Comparison of ENCODE assay signal across 22 cellular contexts in genomic region chr20:63619086-63619485, GRCh38. TPM values are rescaled to one million over a fixed set of nuclear protein-coding genes. Genes with fewer than 3 reads are reported as not detected.
DNase-seq lines count a peak whose midpoint lies in the region; ATAC-seq, FAIRE-seq and TF ChIP-seq lines count a peak whose summit lies in the region.
"Had no signal": no experiment of that assay in that cellular context is flagged by ENCODE, and none has a peak within 500 bp of the region (broad histone marks: within the 10 kb centered on the region; RNA-seq: fewer than 3 reads in every experiment).

No MANE protein-coding gene starts in this region.

- no peak overlapping the region for H2BK120ac ChIP-seq in neuronal stem cell (ENCODE audit: low read depth, low read length)

- H2BK12ac ChIP-seq in neuronal stem cell (ENCODE audit: low read length), result no peak overlapping the region

- H3K4me2 ChIP-seq in neuronal stem cell (ENCODE audit: insufficient read depth, low read length, poor library complexity, severe bottlenecking), result no peak overlapping the region

- H3K27me3 Mint-ChIP-seq in natural killer cell treated with Interleukin-12 subunit alpha and Interleukin-12 subunit beta and Interleukin-15 and Interleukin-18, amount 100 ng/mL, for 72 hours, result no peaks in the 10 kb centered on the region
- H3K27me3 Mint-ChIP-seq in natural killer cell (ENCODE audit: low read depth in 2 of 2) (no peaks in the 10 kb centered on the region), chondrocyte (ENCODE audit: low read depth) (no peaks in the 10 kb centered on the region)
- H3K27me3 Mint-ChIP-seq: B cell; CD4-positive, alpha-beta T cell had no signal

- peaks cover 5% of the 10 kb centered on the region for H3K79me1 ChIP-seq in neuronal stem cell (ENCODE audit: low read depth, low read length)

- no peak overlapping the region for H2AK5ac ChIP-seq in neuronal stem cell (ENCODE audit: low read depth, low read length)

- no peak overlapping the region for H3K23ac ChIP-seq in neuronal stem cell (ENCODE audit: low read depth, low read length, poor library complexity)

- TF ChIP-seq CTCF in natural killer cell (IDR thresholded peaks at IDR 0.05) (no peak), chondrocyte (IDR thresholded peaks at IDR 0.05) (no peak), lower lobe of right lung (IDR thresholded peaks at IDR 0.05) (no peak), D721Med (IDR thresholded peaks at IDR 0.05; ENCODE audit: insufficient read depth, missing control alignments) (no peak)

- ATAC-seq in natural killer cell treated with Interleukin-12 subunit alpha and Interleukin-12 subunit beta and Interleukin-15 and Interleukin-18, amount 100 ng/mL, for 72 hours, result no peak
- ATAC-seq in natural killer cell (no peak), GM19452 (IDR thresholded peaks at IDR 0.05; ENCODE audit: unreplicated experiment) (no peak), lower lobe of right lung (no peak)
- ATAC-seq: GM12878 had no signal

- no peak overlapping the region for H2BK15ac ChIP-seq in neuronal stem cell (ENCODE audit: low read length)

- H3K9me3 ChIP-seq in neuronal stem cell (replicated peaks in 1 of 2; ENCODE audit: control insufficient read depth in 2 of 2, insufficient read depth in 1 of 2, low read depth in 1 of 2, low read length in 2 of 2), result peaks cover 5 to 17% of the 10 kb centered on the region in 2 donors
- H3K9me3 ChIP-seq in lower lobe of right lung, result no peaks in the 10 kb centered on the region

- H3K36me3 ChIP-seq in neuronal stem cell (replicated peaks in 1 of 2; ENCODE audit: control insufficient read depth in 2 of 2, insufficient read depth in 2 of 2, low read length in 2 of 2) (peaks cover 27 to 61% of the 10 kb centered on the region in 2 donors), lower lobe of right lung (peaks cover 44% of the 10 kb centered on the region)

- no peak overlapping the region for H3K27ac ChIP-seq in neuronal stem cell (replicated peaks; ENCODE audit: low read length)
- H3K27ac ChIP-seq in lower lobe of right lung, result no peak overlapping the region

- intact Hi-C loops in natural killer cell (cut with micrococcal nuclease) (no loop called here), lower lobe of right lung (cut with DNase I) (no loop called here)

- H2BK5ac ChIP-seq in neuronal stem cell (ENCODE audit: low read length), result no peak overlapping the region

- H3K27me3 ChIP-seq in neuronal stem cell (ENCODE audit: control insufficient read depth in 3 of 3, insufficient read depth in 3 of 3, low read depth in 1 of 3, low read length in 3 of 3) (no peaks in the 10 kb centered on the region), lower lobe of right lung (ENCODE audit: low read depth) (no peaks in the 10 kb centered on the region)

- H4K91ac ChIP-seq in neuronal stem cell (ENCODE audit: low read depth, low read length, poor library complexity), result no peak overlapping the region

- WGBS in neuronal stem cell (ENCODE audit: extremely low coverage in 2 of 2, insufficient read length in 2 of 2, insufficient replicate concordance in 1 of 2), 2 donors, result no CpG with 5 or more reads among the region's 16 CpGs

- peak overlapping the region; percentile 32 for H3K9ac ChIP-seq in neuronal stem cell (ENCODE audit: low read depth, low read length, poor library complexity)

- H3K4me3 Mint-ChIP-seq in natural killer cell treated with Interleukin-12 subunit alpha and Interleukin-12 subunit beta and Interleukin-15 and Interleukin-18, amount 100 ng/mL, for 72 hours, result no peak overlapping the region
- H3K4me3 Mint-ChIP-seq in natural killer cell (no peak overlapping the region), chondrocyte (ENCODE audit: unreplicated experiment) (no peak overlapping the region)
- H3K4me3 Mint-ChIP-seq: B cell; CD4-positive, alpha-beta T cell had no signal

- no peak overlapping the region for H3K14ac ChIP-seq in neuronal stem cell (ENCODE audit: low read length)

- H3K18ac ChIP-seq in neuronal stem cell (ENCODE audit: low read length), result no peak overlapping the region

- H3K4me1 ChIP-seq in neuronal stem cell (ENCODE audit: control insufficient read depth in 2 of 2, insufficient read depth in 1 of 2, low read depth in 1 of 2, low read length in 2 of 2) (no peaks in the 10 kb centered on the region), lower lobe of right lung (no peaks in the 10 kb centered on the region)
- H3K4me1 ChIP-seq: Caco-2 had no signal

- peak; percentile 56 for DNase-seq in natural killer cell treated with Interleukin-12 subunit alpha and Interleukin-12 subunit beta and Interleukin-15 and Interleukin-18, amount 100 ng/mL, for 72 hours (ENCODE audit: low spot score)
- DNase-seq in natural killer cell, result no peak
- peak; percentile 90 for DNase-seq in chondrocyte (ENCODE audit: low spot score)
- no peak for DNase-seq in neuronal stem cell (ENCODE audit: low spot score)
- DNase-seq in lower lobe of right lung, result no peak
- no peak for DNase-seq in D721Med (ENCODE audit: insufficient read length, low spot score)
- DNase-seq: Caco-2; CD4-positive, alpha-beta T cell; DND-41; H7; Karpas-422; MV-4-11; NCI-H1105 treated with DMSO at 0.1 percent for 48 hours; NCI-H2081; NCI-H2171 treated with DMSO at 0.1 percent for 48 hours; NCI-H524 treated with DMSO at 0.1 percent for 48 hours; NCI-H82; SHP77 had no signal

- H3K27ac Mint-ChIP-seq in natural killer cell treated with Interleukin-12 subunit alpha and Interleukin-12 subunit beta and Interleukin-15 and Interleukin-18, amount 100 ng/mL, for 72 hours, result no peak overlapping the region
- H3K27ac Mint-ChIP-seq in natural killer cell, result no peak overlapping the region
- no peak overlapping the region for H3K27ac Mint-ChIP-seq in chondrocyte (ENCODE audit: unreplicated experiment)
- H3K27ac Mint-ChIP-seq: B cell; CD4-positive, alpha-beta T cell had no signal

- no peak overlapping the region for H4K8ac ChIP-seq in neuronal stem cell (ENCODE audit: low read depth, low read length)

- no peak overlapping the region for H2AFZ ChIP-seq in neuronal stem cell (ENCODE audit: low read length)

- no peak for FAIRE-seq in D721Med (lab: Jason Lieb, UNC)
- FAIRE-seq: GM12878, RCC 7860 had no signal

- no peaks in the 10 kb centered on the region for H3K9me3 Mint-ChIP-seq in natural killer cell treated with Interleukin-12 subunit alpha and Interleukin-12 subunit beta and Interleukin-15 and Interleukin-18, amount 100 ng/mL, for 72 hours
- H3K9me3 Mint-ChIP-seq in natural killer cell, result no peaks in the 10 kb centered on the region
- no peaks in the 10 kb centered on the region for H3K9me3 Mint-ChIP-seq in chondrocyte (ENCODE audit: low read depth)
- H3K9me3 Mint-ChIP-seq: CD4-positive, alpha-beta T cell had no signal

- peak overlapping the region in 1 of 2 donors; percentile 36 for H3K4me3 ChIP-seq in neuronal stem cell (ENCODE audit: low read length in 2 of 2)
- H3K4me3 ChIP-seq in lower lobe of right lung, result no peak overlapping the region
- H3K4me3 ChIP-seq: GM12878 had no signal

- peak overlapping the region; percentile 45 for H3K4ac ChIP-seq in neuronal stem cell (ENCODE audit: low read length)

- peaks cover 6% of the 10 kb centered on the region for H3K36me3 Mint-ChIP-seq in natural killer cell treated with Interleukin-12 subunit alpha and Interleukin-12 subunit beta and Interleukin-15 and Interleukin-18, amount 100 ng/mL, for 72 hours
- H3K36me3 Mint-ChIP-seq in natural killer cell (no peaks in the 10 kb centered on the region), chondrocyte (ENCODE audit: low read depth) (peaks cover 14% of the 10 kb centered on the region)

- peaks cover 11 to 14% of the 10 kb centered on the region in 2 donors for H3K4me1 Mint-ChIP-seq in natural killer cell treated with Interleukin-12 subunit alpha and Interleukin-12 subunit beta and Interleukin-15 and Interleukin-18, amount 100 ng/mL, for 72 hours (ENCODE audit: low read depth in 2 of 2)
- peaks cover 8 to 12% of the 10 kb centered on the region in 2 donors for H3K4me1 Mint-ChIP-seq in natural killer cell
- H3K4me1 Mint-ChIP-seq in chondrocyte (ENCODE audit: low read depth), result peaks cover 6% of the 10 kb centered on the region

RNA-seq across cellular contexts. Expression of gene GMEB2, which starts 7.8 kb away (rescaled TPM):
- total RNA-seq in natural killer cell treated with Interleukin-12 subunit alpha and Interleukin-12 subunit beta and Interleukin-15 and Interleukin-18, amount 100 ng/mL, for 72 hours, result 10 to 100 TPM; 14.7 to 15.5 TPM
- total RNA-seq in natural killer cell (10 to 100 TPM; 11.7 to 15.1 (median 14.6) TPM), chondrocyte (7.8 to 8.5 TPM (median 7.9 TPM) in 3 replicates), lower lobe of right lung (9.7 TPM)
- 9.0 TPM for polyA plus RNA-seq in neuronal stem cell (2013, experiment 1 of 2)
- polyA plus RNA-seq in neuronal stem cell (2013, experiment 2 of 2), result 8.7 TPM

RNA-seq across cellular contexts. Expression of gene STMN3, which starts 34.1 kb away (rescaled TPM):
- total RNA-seq in natural killer cell treated with Interleukin-12 subunit alpha and Interleukin-12 subunit beta and Interleukin-15 and Interleukin-18, amount 100 ng/mL, for 72 hours, result 1 to 10 TPM in 1 of 2 donors, under 1 TPM in 1; 0.88 to 3.2 TPM
- total RNA-seq in natural killer cell, result 10 to 100 TPM in 1 of 3 donors, 1 to 10 TPM in 2; 6.7 to 12.9 (median 8.3) TPM
- 7.8 to 15.0 TPM (median 7.8 TPM) in 3 replicates for total RNA-seq in chondrocyte
- polyA plus RNA-seq in neuronal stem cell (2013, experiment 1 of 2), result 4.5 TPM
- polyA plus RNA-seq in neuronal stem cell (2013, experiment 2 of 2), result 4.6 TPM
- 12.1 TPM for total RNA-seq in lower lobe of right lung

RNA-seq across cellular contexts. Expression of gene RTEL1, which starts 39.0 kb away (rescaled TPM):
- 10 to 100 TPM; 32.3 to 76.9 TPM for total RNA-seq in natural killer cell treated with Interleukin-12 subunit alpha and Interleukin-12 subunit beta and Interleukin-15 and Interleukin-18, amount 100 ng/mL, for 72 hours
- 10 to 100 TPM; 36.3 to 52.0 (median 40.4) TPM for total RNA-seq in natural killer cell
- total RNA-seq in chondrocyte, result 20.4 to 45.3 TPM (median 21.9 TPM) in 3 replicates
- 5.1 TPM for polyA plus RNA-seq in neuronal stem cell (2013, experiment 1 of 2)
- polyA plus RNA-seq in neuronal stem cell (2013, experiment 2 of 2), result 5.1 TPM
- total RNA-seq in lower lobe of right lung, result 23.8 TPM

RNA-seq across cellular contexts. Expression of gene HELZ2, which starts 45.0 kb away (rescaled TPM):
- 10 to 100 TPM; 19.6 to 27.6 TPM for total RNA-seq in natural killer cell treated with Interleukin-12 subunit alpha and Interleukin-12 subunit beta and Interleukin-15 and Interleukin-18, amount 100 ng/mL, for 72 hours
- total RNA-seq in natural killer cell (10 to 100 TPM; 85.2 to 90.7 (median 89.4) TPM), chondrocyte (13.6 to 18.1 TPM (median 14.9 TPM) in 3 replicates), lower lobe of right lung (59.6 TPM)
- 5.7 TPM for polyA plus RNA-seq in neuronal stem cell (2013, experiment 1 of 2)
- polyA plus RNA-seq in neuronal stem cell (2013, experiment 2 of 2), result 5.8 TPM

Comparison
In these comparisons a context has a peak if more than half of its experiments do, and no peak if none do; other contexts are left out.
1. DNase-seq: peak in natural killer cell treated with Interleukin-12 subunit alpha and Interleukin-12 subunit beta and Interleukin-15 and Interleukin-18, amount 100 ng/mL, for 72 hours (single experiment) and chondrocyte (single experiment); none in natural killer cell (single experiment), neuronal stem cell (single experiment), lower lobe of right lung (single experiment) and D721Med (single experiment).